22 cellular contexts compared by ENCODE assay signal in the genomic region with DNA sequence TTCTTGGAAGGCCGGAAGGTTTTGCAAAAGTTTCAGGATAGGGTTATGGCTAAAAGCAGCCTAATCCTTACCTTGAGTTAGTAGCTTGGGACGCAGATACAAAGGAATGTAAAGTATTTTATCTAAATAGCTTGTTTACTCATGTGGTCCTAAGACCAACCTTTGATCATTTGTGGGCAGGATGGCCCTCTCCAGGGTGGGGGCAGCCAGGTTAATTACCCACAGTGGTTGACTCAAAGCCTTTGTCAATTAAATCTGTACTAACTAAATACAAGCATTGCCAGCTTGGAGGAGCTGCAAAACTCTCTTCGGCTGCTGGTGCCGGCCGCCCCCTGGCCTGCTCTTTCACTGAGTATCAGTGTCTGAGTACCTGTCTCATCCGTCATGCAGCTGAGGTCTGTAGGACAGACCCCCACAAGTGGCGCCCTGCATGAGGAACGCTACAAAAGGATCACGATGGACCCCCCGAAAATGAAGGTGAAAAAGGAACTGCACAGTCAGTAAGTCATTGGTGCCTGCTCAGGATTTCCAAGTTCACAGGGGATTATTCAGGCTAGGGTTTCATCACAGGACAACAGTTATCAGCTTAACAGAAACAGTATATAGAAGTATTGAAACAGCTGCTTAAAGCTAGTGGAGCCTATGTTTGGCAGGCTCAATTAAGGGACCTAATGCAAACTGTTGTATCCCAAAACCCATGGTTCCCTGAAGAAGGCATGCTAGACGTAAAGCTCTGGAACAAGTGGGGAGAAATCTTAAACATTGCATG.
A peak's percentile ranks its signal among the peaks of the same experiment; 100 is the strongest.
DNase-seq lines count a peak whose midpoint lies in the region; ATAC-seq, FAIRE-seq and TF ChIP-seq lines count a peak whose summit lies in the region.
"Had no signal": no experiment of that assay in that cellular context is flagged by ENCODE, and none has a peak within 500 bp of the region (broad histone marks: within the 10 kb centered on the region; RNA-seq: fewer than 3 reads in every experiment).

No MANE protein-coding gene starts in this region.

- H3K9ac ChIP-seq in HepG2 (ENCODE audit: insufficient read depth, low read depth, low read length) (no peak overlapping the region), iPS-20b (ENCODE audit: low read depth, low read length) (peak overlapping the region; percentile 35; the same call in 1 of the 2 replicates)
- H3K9ac ChIP-seq: SK-N-SH had no signal

- no peaks in the 10 kb centered on the region for H3K27me3 ChIP-seq in HepG2 (ENCODE audit: control insufficient read depth in 1 of 2, insufficient read depth in 2 of 2, low read length in 2 of 2)
- no peaks in the 10 kb centered on the region for H3K27me3 ChIP-seq in right lobe of liver
- H3K27me3 ChIP-seq in iPS-20b (ENCODE audit: insufficient read depth, low read length): no peaks in the 10 kb centered on the region; the same call in 1 of the 2 replicates
- no peaks in the 10 kb centered on the region for H3K27me3 ChIP-seq in body of pancreas
- H3K27me3 ChIP-seq: Peyer's patch had no signal

- no peaks in the 10 kb centered on the region for H4K20me1 ChIP-seq in HepG2 (ENCODE audit: insufficient read depth, low read length)

- no TSS peak for BruUV-seq in HepG2 (replicated peaks; lab: Mats Ljungman, UMichigan)

- ATAC-seq in HepG2: peak; percentile 82
- ATAC-seq in right lobe of liver: no peak
- ATAC-seq in body of pancreas: no peak
- no peak for ATAC-seq in GM19455 (IDR thresholded peaks at IDR 0.05; ENCODE audit: unreplicated experiment)
- ATAC-seq: CD8-positive, alpha-beta T cell; GM12878; HCT116; Right ventricle myocardium inferior had no signal

- H3K27ac ChIP-seq in HepG2 (ENCODE audit: extremely low read length, insufficient read depth, low read length) (no peak overlapping the region), right lobe of liver (no peak overlapping the region), iPS-20b (ENCODE audit: low read length) (no peak overlapping the region), body of pancreas (no peak overlapping the region)
- H3K27ac ChIP-seq: 22Rv1, Peyer's patch had no signal

- no peak for TF ChIP-seq EP300 in HepG2 (IDR thresholded peaks at IDR 0.05; ENCODE audit: low read depth in 2 of 2, low read length in 2 of 2)
- TF ChIP-seq EP300 in HepG2 (CRISPR knock-in tag; IDR thresholded peaks at IDR 0.05; ENCODE audit: borderline replicate concordance): no peak

- no peak for FAIRE-seq in HepG2 (lab: Jason Lieb, UNC)
- FAIRE-seq: GM12878 had no signal

- TF ChIP-seq RAD21 in HepG2 (CRISPR knock-in tag; IDR thresholded peaks at IDR 0.05): no peak

- no peak overlapping the region for H2AFZ ChIP-seq in HepG2 (ENCODE audit: low read length)

- H3K36me3 ChIP-seq in HepG2 (replicated peaks in 1 of 2; ENCODE audit: control insufficient read depth in 1 of 2, insufficient read depth in 2 of 2, low read length in 2 of 2): no peaks in the 10 kb centered on the region
- no peaks in the 10 kb centered on the region for H3K36me3 ChIP-seq in right lobe of liver
- H3K36me3 ChIP-seq in iPS-20b (ENCODE audit: insufficient read depth, low read depth, low read length): peaks cover under 1% of the 10 kb centered on the region; the same call in 1 of the 2 replicates
- H3K36me3 ChIP-seq in body of pancreas (replicated peaks in 1 of 2; ENCODE audit: insufficient read depth in 1 of 2, low read depth in 2 of 2): no peaks in the 10 kb centered on the region
- H3K36me3 ChIP-seq: Peyer's patch had no signal

- CTCF ChIA-PET in HepG2 (lab: Yijun Ruan, JAX; ENCODE audit: low intra/inter-chr PET ratio, low total read pairs): no interaction called here

- no peak for TF ChIP-seq POLR2A in HepG2 (IDR thresholded peaks at IDR 0.05; ENCODE audit: insufficient read depth in 1 of 2, low read depth in 2 of 2, low read length in 2 of 2)
- TF ChIP-seq POLR2A in right lobe of liver (IDR thresholded peaks at IDR 0.05): no peak
- TF ChIP-seq POLR2A in body of pancreas (IDR thresholded peaks at IDR 0.05): no peak

- H3K4me1 ChIP-seq in HepG2 (ENCODE audit: insufficient read depth, low read length) (peaks cover 15% of the 10 kb centered on the region), right lobe of liver (no peaks in the 10 kb centered on the region), iPS-20b (ENCODE audit: insufficient read depth, low read length) (peaks cover 51% of the 10 kb centered on the region), body of pancreas (peaks cover 10% of the 10 kb centered on the region)
- H3K4me1 ChIP-seq: Peyer's patch had no signal

- TF ChIP-seq CTCF in HepG2 (CRISPR knock-in tag; IDR thresholded peaks at IDR 0.05) (no peak), right lobe of liver (IDR thresholded peaks at IDR 0.05) (no peak), body of pancreas (IDR thresholded peaks at IDR 0.05) (no peak)

- H3K4me2 ChIP-seq in HepG2 (ENCODE audit: low read depth, low read length): peak overlapping the region; percentile 27; the same call in 1 of the 2 replicates
- H3K4me2 ChIP-seq: SK-N-SH had no signal

- H3K79me2 ChIP-seq in HepG2 (ENCODE audit: insufficient read depth, low read length): no peaks in the 10 kb centered on the region

- WGBS in HepG2 (ENCODE audit: low lambda C conversion rate): 23% methylated on average over 7 of the region's 11 CpGs
- WGBS in right lobe of liver (ENCODE audit: insufficient coverage, low coverage, low lambda C conversion rate, missing lambda C conversion rate): 43% methylated on average over 10 of the region's 11 CpGs
- WGBS in body of pancreas, 2 donors: 41 to 42% methylated on average over 11 of the region's 11 CpGs

- POLR2A ChIA-PET in HepG2 (lab: Yijun Ruan, JAX): no interaction called here

- H3K4me3 ChIP-seq in HepG2 (replicated peaks in 1 of 3; ENCODE audit: insufficient read depth in 1 of 3, low read depth in 2 of 3, low read length in 3 of 3): no peak overlapping the region
- no peak overlapping the region for H3K4me3 ChIP-seq in right lobe of liver
- peak overlapping the region; percentile 10; the same call in 1 of the 2 replicates for H3K4me3 ChIP-seq in iPS-20b (ENCODE audit: low read length)
- H3K4me3 ChIP-seq in body of pancreas: no peak overlapping the region
- H3K4me3 ChIP-seq: GM12878, Peyer's patch had no signal

- in situ Hi-C loops in HepG2 (cut with HindIII; ENCODE audit: extremely low pct_ligation_motif_present, low pct_unique_long_range_greater_than_20kb): no loop called here

- DNase-seq in HepG2 (ENCODE audit: low spot score) (peak; percentile 57), right lobe of liver (no peak), SW480 (ENCODE audit: low spot score) (peak; percentile 14), body of pancreas (no peak), posterior cingulate gyrus (no peak)
- no peak for DNase-seq in stimulated activated CD4-positive, alpha-beta T cell treated with anti-CD3 and anti-CD28 coated beads, Interleukin-2, amount 100 ng/mL, for 24 hours
- DNase-seq: CD8-positive, alpha-beta T cell; DMS79 treated with DMSO at 0.1 percent for 48 hours; GDM1; Kasumi-1; NCI-H1105; NCI-H1694; NCI-H2107; NCI-H2227 treated with DMSO at 0.1 percent for 48 hours; Peyer's patch had no signal

- intact Hi-C loops in HepG2 (cut with micrococcal nuclease; ENCODE audit: unreplicated experiment) (no loop called here), right lobe of liver (cut with DNase I) (no loop called here), body of pancreas (cut with DNase I) (no loop called here), posterior cingulate gyrus (cut with DNase I) (no loop called here)

- H3K9me3 ChIP-seq in HepG2 (ENCODE audit: low read length) (peaks cover 9% of the 10 kb centered on the region), right lobe of liver (no peaks in the 10 kb centered on the region), iPS-20b (ENCODE audit: insufficient read depth, low read depth, low read length) (peaks cover 14% of the 10 kb centered on the region), body of pancreas (no peaks in the 10 kb centered on the region)

TF ChIP-seq in HepG2, 621 proteins besides CTCF, POLR2A, EP300 and RAD21 (continues in another document):
- TF ChIP-seq HOXA7 (CRISPR knock-in tag; IDR thresholded peaks at IDR 0.05): no peak
- TF ChIP-seq, protein P1, sequence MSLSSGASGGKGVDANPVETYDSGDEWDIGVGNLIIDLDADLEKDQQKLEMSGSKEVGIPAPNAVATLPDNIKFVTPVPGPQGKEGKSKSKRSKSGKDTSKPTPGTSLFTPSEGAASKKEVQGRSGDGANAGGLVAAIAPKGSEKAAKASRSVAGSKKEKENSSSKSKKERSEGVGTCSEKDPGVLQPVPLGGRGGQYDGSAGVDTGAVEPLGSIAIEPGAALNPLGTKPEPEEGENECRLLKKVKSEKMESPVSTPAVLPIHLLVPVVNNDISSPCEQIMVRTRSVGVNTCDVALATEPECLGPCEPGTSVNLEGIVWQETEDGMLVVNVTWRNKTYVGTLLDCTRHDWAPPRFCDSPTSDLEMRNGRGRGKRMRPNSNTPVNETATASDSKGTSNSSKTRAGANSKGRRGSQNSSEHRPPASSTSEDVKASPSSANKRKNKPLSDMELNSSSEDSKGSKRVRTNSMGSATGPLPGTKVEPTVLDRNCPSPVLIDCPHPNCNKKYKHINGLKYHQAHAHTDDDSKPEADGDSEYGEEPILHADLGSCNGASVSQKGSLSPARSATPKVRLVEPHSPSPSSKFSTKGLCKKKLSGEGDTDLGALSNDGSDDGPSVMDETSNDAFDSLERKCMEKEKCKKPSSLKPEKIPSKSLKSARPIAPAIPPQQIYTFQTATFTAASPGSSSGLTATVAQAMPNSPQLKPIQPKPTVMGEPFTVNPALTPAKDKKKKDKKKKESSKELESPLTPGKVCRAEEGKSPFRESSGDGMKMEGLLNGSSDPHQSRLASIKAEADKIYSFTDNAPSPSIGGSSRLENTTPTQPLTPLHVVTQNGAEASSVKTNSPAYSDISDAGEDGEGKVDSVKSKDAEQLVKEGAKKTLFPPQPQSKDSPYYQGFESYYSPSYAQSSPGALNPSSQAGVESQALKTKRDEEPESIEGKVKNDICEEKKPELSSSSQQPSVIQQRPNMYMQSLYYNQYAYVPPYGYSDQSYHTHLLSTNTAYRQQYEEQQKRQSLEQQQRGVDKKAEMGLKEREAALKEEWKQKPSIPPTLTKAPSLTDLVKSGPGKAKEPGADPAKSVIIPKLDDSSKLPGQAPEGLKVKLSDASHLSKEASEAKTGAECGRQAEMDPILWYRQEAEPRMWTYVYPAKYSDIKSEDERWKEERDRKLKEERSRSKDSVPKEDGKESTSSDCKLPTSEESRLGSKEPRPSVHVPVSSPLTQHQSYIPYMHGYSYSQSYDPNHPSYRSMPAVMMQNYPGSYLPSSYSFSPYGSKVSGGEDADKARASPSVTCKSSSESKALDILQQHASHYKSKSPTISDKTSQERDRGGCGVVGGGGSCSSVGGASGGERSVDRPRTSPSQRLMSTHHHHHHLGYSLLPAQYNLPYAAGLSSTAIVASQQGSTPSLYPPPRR (CRISPR knock-in tag; IDR thresholded peaks at IDR 0.05; ENCODE audit: borderline replicate concordance): peak; percentile 59; the same call in 1 of the 2 replicates
- peak; percentile 23; the same call in 1 of the 2 replicates for TF ChIP-seq MIXL1 (CRISPR knock-in tag; IDR thresholded peaks at IDR 0.05)
- TF ChIP-seq SOX6 (IDR thresholded peaks at IDR 0.05): no peak
- TF ChIP-seq SOX6 (CRISPR knock-in tag; IDR thresholded peaks at IDR 0.05): 0 out of 2 replicates have a peak, but pooled peaks have one; percentile 30
- TF ChIP-seq TCF7 (IDR thresholded peaks at IDR 0.05; ENCODE audit: low read depth): peak; percentile 44
- peak; percentile 83 for TF ChIP-seq HMG20B (CRISPR knock-in tag; conservative IDR thresholded peaks at IDR 0.05)

Comparison
In these comparisons a context has a peak if more than half of its experiments do, and no peak if none do; other contexts are left out.
1. DNase-seq: peak in HepG2 (single experiment) and SW480 (single experiment); none in right lobe of liver (0 of 3), body of pancreas (0 of 4), stimulated activated CD4-positive, alpha-beta T cell treated with anti-CD3 and anti-CD28 coated beads, Interleukin-2, amount 100 ng/mL, for 24 hours (0 of 2) and posterior cingulate gyrus (0 of 10).